In genomic region chr19:51702103-51702753, GRCh38 we compare ENCODE assay signal across 8 cellular contexts. TPM values are rescaled to one million over a fixed set of nuclear protein-coding genes. Genes with fewer than 3 reads are reported as not detected.
A peak's percentile ranks its signal among the peaks of the same experiment; 100 is the strongest.
DNase-seq lines count a peak whose midpoint lies in the region; ATAC-seq, FAIRE-seq and TF ChIP-seq lines count a peak whose summit lies in the region.

No MANE protein-coding gene starts in this region.

- H3K4me3 ChIP-seq in CD4-positive, alpha-beta memory T cell (ENCODE audit: low read length in 2 of 2), result no peak overlapping the region
- peak overlapping the region; percentile 25 for H3K4me3 ChIP-seq in bronchial epithelial cell (ENCODE audit: low read depth, low read length)

- H3K36me3 Mint-ChIP-seq in CD4-positive, alpha-beta memory T cell, result peaks cover 22 to 25% of the 10 kb centered on the region in 2 donors
- peaks cover 15% of the 10 kb centered on the region for H3K36me3 Mint-ChIP-seq in T-cell

- peaks cover 7% of the 10 kb centered on the region for H3K36me3 ChIP-seq in CD4-positive, alpha-beta memory T cell (ENCODE audit: insufficient read depth, low read length)
- peaks cover 6% of the 10 kb centered on the region for H3K36me3 ChIP-seq in bronchial epithelial cell (ENCODE audit: control insufficient read depth, insufficient read depth, low read length)

- POLR2A ChIA-PET in CD4-positive, alpha-beta memory T cell (lab: Charles Lee; ENCODE audit: partially characterized antibody), result interaction anchor here (3.0 kb wide), 1 partner anchor 12 kb away, joined by 40 read pairs; no protein-coding TSS in a partner anchor
- POLR2A ChIA-PET in T-cell (lab: Charles Lee), result no interaction called here

- no peaks in the 10 kb centered on the region for H3K27me3 Mint-ChIP-seq in CD4-positive, alpha-beta memory T cell
- H3K27me3 Mint-ChIP-seq in T-cell, result peaks cover 0 to 2% of the 10 kb centered on the region in 2 donors

- TF ChIP-seq CTCF in bronchial epithelial cell (IDR thresholded peaks at IDR 0.05; ENCODE audit: insufficient read depth, low read length, severe bottlenecking), result no peak

- H3K4me3 Mint-ChIP-seq in CD4-positive, alpha-beta memory T cell, result peak overlapping the region in 7 of 8 donors; percentile 76 to 93 (median 87)
- peak overlapping the region; percentile 85 to 89 (median 87) for H3K4me3 Mint-ChIP-seq in T-cell

- H3K27ac Mint-ChIP-seq in CD4-positive, alpha-beta memory T cell, result peak overlapping the region; percentile 1 to 95 (median 61)
- H3K27ac Mint-ChIP-seq in T-cell, result no peak overlapping the region

- H3K9me3 ChIP-seq in CD4-positive, alpha-beta memory T cell (ENCODE audit: control insufficient read depth in 1 of 2, low read length in 2 of 2), result no peaks in the 10 kb centered on the region

- ATAC-seq in T-cell (replicated peaks in 1 of 4) (no peak), HG03175 (IDR thresholded peaks at IDR 0.05; ENCODE audit: unreplicated experiment) (no peak), HG02571 (IDR thresholded peaks at IDR 0.05; ENCODE audit: unreplicated experiment) (no peak), HG03565 (IDR thresholded peaks at IDR 0.05; ENCODE audit: unreplicated experiment) (no peak)

- peak in 4 of 5 donors; percentile 24 to 60 (median 34) for DNase-seq in CD4-positive, alpha-beta memory T cell
- peak in 28 of 34 experiments; percentile 10 to 54 (median 36) for DNase-seq in T-cell
- peak; percentile 89 for DNase-seq in bronchial epithelial cell (ENCODE audit: low read depth)
- DNase-seq in iPS-NIHi11 (ENCODE audit: low spot score), result peak; percentile 89
- peak; percentile 48 for DNase-seq in stimulated activated CD4-positive, alpha-beta T cell treated with anti-CD3 and anti-CD28 coated beads, Interleukin-12 subunit alpha, Interleukin-12 subunit beta, amount 100 ng/mL, for 4 hours

- H3K27ac ChIP-seq in CD4-positive, alpha-beta memory T cell (ENCODE audit: low read depth, low read length), result no peak overlapping the region

- H3K27me3 ChIP-seq in CD4-positive, alpha-beta memory T cell (ENCODE audit: insufficient read depth, low read length), result no peaks in the 10 kb centered on the region
- H3K27me3 ChIP-seq in bronchial epithelial cell (ENCODE audit: control insufficient read depth, insufficient read depth, low read length), result no peaks in the 10 kb centered on the region

- H3K4me1 ChIP-seq in CD4-positive, alpha-beta memory T cell (ENCODE audit: insufficient read depth, low read length), result peaks cover 28% of the 10 kb centered on the region

- no peak for FAIRE-seq in bronchial epithelial cell (lab: Jason Lieb, UNC)

- CTCF ChIA-PET in CD4-positive, alpha-beta memory T cell (lab: Charles Lee; ENCODE audit: partially characterized antibody), result interaction anchor here (1.6 kb wide), 1 partner anchor 45 kb away, joined by 4 read pairs; no protein-coding TSS in a partner anchor
- CTCF ChIA-PET in T-cell (lab: Charles Lee), result no interaction called here

- H3K9me3 Mint-ChIP-seq in CD4-positive, alpha-beta memory T cell, result no peaks in the 10 kb centered on the region
- no peaks in the 10 kb centered on the region for H3K9me3 Mint-ChIP-seq in T-cell

- intact Hi-C loops in CD4-positive, alpha-beta memory T cell (cut with micrococcal nuclease), result loop anchor here (5.0 kb wide), 2 partner anchors 130 to 335 kb away; partner anchors contain the start of genes CLDND2, ETFB and ZNF175

- H3K4me1 Mint-ChIP-seq in CD4-positive, alpha-beta memory T cell, result peaks cover 22 to 51% (median 33%) of the 10 kb centered on the region in 4 donors
- peaks cover 32 to 44% (median 36%) of the 10 kb centered on the region in 3 donors for H3K4me1 Mint-ChIP-seq in T-cell

RNA-seq across cellular contexts. Expression of gene SPACA6, which starts 9.1 kb away (rescaled TPM):
- 10 to 100 TPM; 10.2 to 11.0 TPM for total RNA-seq in CD4-positive, alpha-beta memory T cell
- 1 to 10 TPM; 2.5 to 2.9 TPM for polyA plus RNA-seq in CD4-positive, alpha-beta memory T cell
- 1 to 10 TPM; 5.5 to 9.9 (median 6.9) TPM for total RNA-seq in T-cell
- 1.1 and 3.2 TPM in 2 replicates for total RNA-seq in bronchial epithelial cell

RNA-seq across cellular contexts. Expression of gene HAS1, which starts 21.6 kb away (rescaled TPM):
- not detected for total RNA-seq in CD4-positive, alpha-beta memory T cell
- not detected for polyA plus RNA-seq in CD4-positive, alpha-beta memory T cell
- total RNA-seq in T-cell, result not detected
- total RNA-seq in bronchial epithelial cell, result 0.13 and 0.26 TPM in 2 replicates

RNA-seq across cellular contexts. Expression of gene FPR1, which starts 49.5 kb away (rescaled TPM):
- not detected for total RNA-seq in CD4-positive, alpha-beta memory T cell
- polyA plus RNA-seq in CD4-positive, alpha-beta memory T cell, result under 1 TPM in 1 of 2 donors, not detected in 1; 0.30 TPM
- total RNA-seq in T-cell, result under 1 TPM in 2 of 5 donors, not detected in 3; 0.13 to 0.19 TPM
- total RNA-seq in bronchial epithelial cell, result not detected in 2 replicates

RNA-seq across cellular contexts. Expression of gene SIGLEC14, which starts 55.6 kb away (rescaled TPM):
- 1 to 10 TPM in 1 of 2 experiments, under 1 TPM in 1; 0.69 to 1.4 TPM for total RNA-seq in CD4-positive, alpha-beta memory T cell
- under 1 TPM in 1 of 2 donors, not detected in 1; 0.11 TPM for polyA plus RNA-seq in CD4-positive, alpha-beta memory T cell
- 1 to 10 TPM in 1 of 5 donors, under 1 TPM in 2, not detected in 2; 0.68 to 1.1 (median 0.93) TPM for total RNA-seq in T-cell
- total RNA-seq in bronchial epithelial cell, result not detected in 2 replicates

RNA-seq across cellular contexts. Expression of gene FPR2, which starts 58.8 kb away (rescaled TPM):
- total RNA-seq in CD4-positive, alpha-beta memory T cell, result not detected
- not detected for polyA plus RNA-seq in CD4-positive, alpha-beta memory T cell
- not detected for total RNA-seq in T-cell
- total RNA-seq in bronchial epithelial cell, result not detected in 2 replicates

Comparison
In these comparisons a context has a peak if more than half of its experiments do, and no peak if none do; other contexts are left out.
1. DNase-seq: peak in every context shown above with its lines; median percentile 89 in bronchial epithelial cell; 89 in iPS-NIHi11; 48 in stimulated activated CD4-positive, alpha-beta T cell treated with anti-CD3 and anti-CD28 coated beads, Interleukin-12 subunit alpha, Interleukin-12 subunit beta, amount 100 ng/mL, for 4 hours; 36 in T-cell; 34 in CD4-positive, alpha-beta memory T cell.
2. H3K27ac Mint-ChIP-seq: peak in CD4-positive, alpha-beta memory T cell (7 of 7); none in T-cell (0 of 2).